ENCODE assay signal across 21 cellular contexts in the genomic region with DNA sequence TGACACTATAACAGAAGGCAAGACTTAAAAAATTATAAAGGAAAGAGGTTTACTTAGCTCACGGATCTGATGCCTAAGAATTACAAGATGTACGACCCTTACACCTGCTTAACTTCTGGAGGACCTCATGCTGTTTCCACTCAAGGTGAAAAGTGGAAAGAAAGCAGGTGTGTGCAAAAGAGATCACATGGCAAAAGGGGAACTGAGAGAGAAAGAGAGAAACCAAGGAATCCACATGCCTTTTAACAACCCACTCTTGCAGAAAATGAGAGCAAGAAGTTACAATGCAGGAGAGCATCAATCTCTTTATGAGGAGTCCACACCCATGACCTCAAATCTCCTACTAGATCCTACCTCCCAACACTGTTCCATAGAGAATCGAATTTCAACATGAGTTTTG.
DNase-seq lines count a peak whose midpoint lies in the region; ATAC-seq, FAIRE-seq and TF ChIP-seq lines count a peak whose summit lies in the region.
"Had no signal": no experiment of that assay in that cellular context is flagged by ENCODE, and none has a peak within 500 bp of the region (broad histone marks: within the 10 kb centered on the region; RNA-seq: fewer than 3 reads in every experiment).

No MANE protein-coding gene starts in this region.

- peaks cover 78% of the 10 kb centered on the region for H3K9me3 Mint-ChIP-seq in endodermal cell

- H3K27me3 ChIP-seq in HepG2 (ENCODE audit: control insufficient read depth in 1 of 2, insufficient read depth in 2 of 2, low read length in 2 of 2) (no peaks in the 10 kb centered on the region), right lobe of liver (no peaks in the 10 kb centered on the region), OCI-LY3 (ENCODE audit: low read depth, low read length) (no peaks in the 10 kb centered on the region), endodermal cell (ENCODE audit: control insufficient read depth, insufficient read depth, low read length, poor library complexity, severe bottlenecking) (no peaks in the 10 kb centered on the region)
- H3K27me3 ChIP-seq: BLaER1 treated with 17β-estradiol and CSF1 and Interleukin-3, amounts not matched to agents 10 nM and 100 nM had no signal

- POLR2A ChIA-PET in HepG2 (lab: Yijun Ruan, JAX), result no interaction called here

- TF ChIP-seq POLR2A in HepG2 (IDR thresholded peaks at IDR 0.05; ENCODE audit: insufficient read depth in 1 of 2, low read depth in 2 of 2, low read length in 2 of 2) (no peak), right lobe of liver (IDR thresholded peaks at IDR 0.05) (no peak)

- H3K36me3 ChIP-seq in HepG2 (replicated peaks in 1 of 2; ENCODE audit: control insufficient read depth in 1 of 2, insufficient read depth in 2 of 2, low read length in 2 of 2) (no peaks in the 10 kb centered on the region), right lobe of liver (no peaks in the 10 kb centered on the region), OCI-LY3 (replicated peaks; ENCODE audit: low read depth, low read length) (peaks cover 25% of the 10 kb centered on the region), endodermal cell (ENCODE audit: control insufficient read depth, insufficient read depth, low read length) (no peaks in the 10 kb centered on the region)
- H3K36me3 ChIP-seq: BLaER1 treated with 17β-estradiol and CSF1 and Interleukin-3, amounts not matched to agents 10 nM and 100 nM had no signal

- no peak overlapping the region for H3K4me3 Mint-ChIP-seq in endodermal cell
- H3K4me3 Mint-ChIP-seq: B cell; CD14-positive monocyte; CD4-positive, alpha-beta memory T cell; GM23338; H9; HFFc6 had no signal

- CTCF ChIA-PET in HepG2 (lab: Yijun Ruan, JAX; ENCODE audit: low intra/inter-chr PET ratio, low total read pairs), result no interaction called here

- no peak for FAIRE-seq in HepG2 (lab: Jason Lieb, UNC)
- FAIRE-seq: A204.1, G401.6, GM18507 had no signal

- TF ChIP-seq RAD21 in HepG2 (CRISPR knock-in tag; IDR thresholded peaks at IDR 0.05), result no peak

- no TSS peak for BruUV-seq in HepG2 (replicated peaks; lab: Mats Ljungman, UMichigan)

- H3K4me2 ChIP-seq in HepG2 (ENCODE audit: low read depth, low read length), result no peak overlapping the region
- 0 out of 2 replicates have a peak overlapping the region, but pooled peaks have one; percentile 27 for H3K4me2 ChIP-seq in OCI-LY3 (ENCODE audit: low read length)
- H3K4me2 ChIP-seq: GM23338 had no signal

- H2AFZ ChIP-seq in HepG2 (ENCODE audit: low read length) (no peak overlapping the region), OCI-LY3 (ENCODE audit: low read depth, low read length) (peak overlapping the region; percentile 63)
- H2AFZ ChIP-seq: GM23338 had no signal

- no peaks in the 10 kb centered on the region for H4K20me1 ChIP-seq in HepG2 (ENCODE audit: insufficient read depth, low read length)
- H4K20me1 ChIP-seq in OCI-LY3 (ENCODE audit: insufficient read depth, low read length), result no peaks in the 10 kb centered on the region
- H4K20me1 ChIP-seq: BLaER1 treated with 17β-estradiol and CSF1 and Interleukin-3, amounts not matched to agents 10 nM and 100 nM had no signal

- DNase-seq in HepG2 (ENCODE audit: low spot score) (no peak), right lobe of liver (no peak), endodermal cell (no peak), CD1c-positive myeloid dendritic cell (ENCODE audit: extremely low spot score) (no peak)
- DNase-seq: Calu3; CD4-positive, alpha-beta memory T cell; COR-L47; DMS53; DMS79 treated with DMSO at 0.1 percent for 48 hours; H9; HFFc6 had no signal

- intact Hi-C loops in HepG2 (cut with micrococcal nuclease; ENCODE audit: unreplicated experiment) (no loop called here), right lobe of liver (cut with DNase I) (no loop called here)

- ATAC-seq in HepG2, result no peak
- no peak for ATAC-seq in right lobe of liver
- no peak for ATAC-seq in HG02981 (IDR thresholded peaks at IDR 0.05; ENCODE audit: unreplicated experiment)
- ATAC-seq: GM23338 had no signal

- no peaks in the 10 kb centered on the region for H3K4me1 ChIP-seq in HepG2 (ENCODE audit: insufficient read depth, low read length)
- no peaks in the 10 kb centered on the region for H3K4me1 ChIP-seq in right lobe of liver
- peaks cover 12% of the 10 kb centered on the region for H3K4me1 ChIP-seq in OCI-LY3 (ENCODE audit: low read length)
- no peaks in the 10 kb centered on the region for H3K4me1 ChIP-seq in endodermal cell (ENCODE audit: control insufficient read depth, insufficient read depth, low read length)

- no peaks in the 10 kb centered on the region for H3K36me3 Mint-ChIP-seq in endodermal cell (ENCODE audit: low read depth)
- H3K36me3 Mint-ChIP-seq: CD14-positive monocyte; CD4-positive, alpha-beta memory T cell had no signal

- H3K4me3 ChIP-seq in HepG2 (replicated peaks in 1 of 3; ENCODE audit: insufficient read depth in 1 of 3, low read depth in 2 of 3, low read length in 3 of 3), result no peak overlapping the region
- H3K4me3 ChIP-seq in right lobe of liver, result no peak overlapping the region
- peak overlapping the region; percentile 15; the same call in 1 of the 2 replicates for H3K4me3 ChIP-seq in OCI-LY3 (ENCODE audit: low read length)
- peak overlapping the region; percentile 45 for H3K4me3 ChIP-seq in endodermal cell (ENCODE audit: low read length)
- H3K4me3 ChIP-seq: BLaER1 treated with 17β-estradiol and CSF1 and Interleukin-3, amounts not matched to agents 10 nM and 100 nM; GM23338 had no signal

- TF ChIP-seq CTCF in HepG2 (CRISPR knock-in tag; IDR thresholded peaks at IDR 0.05) (no peak), right lobe of liver (IDR thresholded peaks at IDR 0.05) (no peak), OCI-LY3 (IDR thresholded peaks at IDR 0.05; ENCODE audit: low read depth, low read length) (no peak), endodermal cell (conservative IDR thresholded peaks at IDR 0.05) (no peak)

- H3K9ac ChIP-seq in HepG2 (ENCODE audit: insufficient read depth, low read depth, low read length) (no peak overlapping the region), OCI-LY3 (ENCODE audit: low read length) (no peak overlapping the region), endodermal cell (ENCODE audit: extremely low read depth, low read length, poor library complexity, severe bottlenecking) (no peak overlapping the region)
- H3K9ac ChIP-seq: BLaER1 treated with 17β-estradiol and CSF1 and Interleukin-3, amounts not matched to agents 10 nM and 100 nM had no signal

- H3K79me2 ChIP-seq in HepG2 (ENCODE audit: insufficient read depth, low read length) (no peaks in the 10 kb centered on the region), OCI-LY3 (ENCODE audit: low read length) (no peaks in the 10 kb centered on the region)

- no peak overlapping the region for H3K27ac Mint-ChIP-seq in endodermal cell
- H3K27ac Mint-ChIP-seq: B cell; CD14-positive monocyte; CD4-positive, alpha-beta memory T cell; GM23338; H9; HFFc6 had no signal

- TF ChIP-seq EP300 in HepG2 (IDR thresholded peaks at IDR 0.05; ENCODE audit: low read depth in 2 of 2, low read length in 2 of 2) (no peak), HepG2 (CRISPR knock-in tag; IDR thresholded peaks at IDR 0.05; ENCODE audit: borderline replicate concordance) (no peak)

- WGBS in HepG2 (ENCODE audit: low lambda C conversion rate), result 2% methylated on average over 3 of the region's 3 CpGs
- 15% methylated on average over 3 of the region's 3 CpGs for WGBS in right lobe of liver (ENCODE audit: insufficient coverage, low coverage, low lambda C conversion rate, missing lambda C conversion rate)
- 40 to 56% methylated on average over 1 to 3 of the region's 3 CpGs for WGBS in endodermal cell (ENCODE audit: insufficient coverage in 1 of 2, insufficient read length in 1 of 2), 2 experiments

- H3K9me3 ChIP-seq in HepG2 (ENCODE audit: low read length) (peaks cover 91% of the 10 kb centered on the region), right lobe of liver (no peaks in the 10 kb centered on the region), OCI-LY3 (ENCODE audit: insufficient read depth, low read length) (no peaks in the 10 kb centered on the region), endodermal cell (ENCODE audit: control insufficient read depth, low read length) (peaks cover 84% of the 10 kb centered on the region)

- no peaks in the 10 kb centered on the region for H3K27me3 Mint-ChIP-seq in endodermal cell (ENCODE audit: insufficient read depth)
- H3K27me3 Mint-ChIP-seq: B cell; CD4-positive, alpha-beta memory T cell had no signal

- no peaks in the 10 kb centered on the region for H3K4me1 Mint-ChIP-seq in endodermal cell
- H3K4me1 Mint-ChIP-seq: B cell; CD14-positive monocyte; CD4-positive, alpha-beta memory T cell; GM23338; H9 had no signal

- H3K27ac ChIP-seq in HepG2 (ENCODE audit: extremely low read length, insufficient read depth, low read length) (no peak overlapping the region), right lobe of liver (no peak overlapping the region), OCI-LY3 (ENCODE audit: low read length) (peak overlapping the region; percentile 71), endodermal cell (ENCODE audit: low read depth, low read length) (no peak overlapping the region)
- H3K27ac ChIP-seq: 22Rv1; BLaER1 treated with 17β-estradiol and CSF1 and Interleukin-3, amounts not matched to agents 10 nM and 100 nM had no signal

- in situ Hi-C loops in HepG2 (cut with HindIII; ENCODE audit: extremely low pct_ligation_motif_present, low pct_unique_long_range_greater_than_20kb), result no loop called here

TF ChIP-seq in HepG2, 621 proteins besides CTCF, POLR2A, EP300 and RAD21 (continues in another document):
- TF ChIP-seq MYNN (CRISPR knock-in tag; IDR thresholded peaks at IDR 0.05; ENCODE audit: low read depth) (no peak), ZNF276 (CRISPR knock-in tag; IDR thresholded peaks at IDR 0.05; ENCODE audit: low read depth) (no peak)

Comparison
In these comparisons a context has a peak if more than half of its experiments do, and no peak if none do; other contexts are left out.
1. H3K4me3 ChIP-seq: peak in OCI-LY3 (single experiment) and endodermal cell (single experiment); none in HepG2 (0 of 3) and right lobe of liver (0 of 3).